Comparison of ENCODE assay signal across 11 cellular contexts in genomic region chr3:13507791-13508339, GRCh38. TPM values are rescaled to one million over a fixed set of nuclear protein-coding genes. Genes with fewer than 3 reads are reported as not detected.
DNase-seq lines count a peak whose midpoint lies in the region; ATAC-seq and TF ChIP-seq lines count a peak whose summit lies in the region.
"Had no signal": no experiment of that assay in that cellular context is flagged by ENCODE, and none has a peak within 500 bp of the region (broad histone marks: within the 10 kb centered on the region; RNA-seq: fewer than 3 reads in every experiment).

No MANE protein-coding gene starts in this region.

- no peak overlapping the region for H3K18ac ChIP-seq in H9 (ENCODE audit: insufficient read length, low read depth, low read length)

- no peak overlapping the region for H3K56ac ChIP-seq in H9 (ENCODE audit: insufficient read length, low read depth, low read length)

- no peak overlapping the region for H2BK12ac ChIP-seq in H9 (ENCODE audit: insufficient read length, low read depth, low read length)

- no peak overlapping the region for H3K4me2 ChIP-seq in H9 (ENCODE audit: insufficient read depth, insufficient read length, low read length)

- DNase-seq in H9 (no peak), astrocyte of the spinal cord (ENCODE audit: low read depth, low spot score) (peak; percentile 39), iPS-NIHi7 (ENCODE audit: extremely low spot score) (peak; percentile 46), brain microvascular endothelial cell (no peak), T-helper 17 cell (no peak), DMS79 treated with DMSO at 0.1 percent for 48 hours (lab: John Stamatoyannopoulos, UW) (no peak)
- DNase-seq in activated naive CD4-positive, alpha-beta T cell treated with anti-CD3 and anti-CD28 coated beads, Interleukin-2, amount 50 U/mL, for 16 hours: no peak

- no peak overlapping the region for H2BK120ac ChIP-seq in H9 (ENCODE audit: low read depth, low read length, poor library complexity, severe bottlenecking)

- H3K27me3 ChIP-seq in H9 (ENCODE audit: insufficient read depth, low read length) (no peaks in the 10 kb centered on the region), stomach smooth muscle (ENCODE audit: control insufficient read depth in 1 of 2, insufficient read depth in 2 of 2, low read length in 2 of 2) (no peaks in the 10 kb centered on the region), brain microvascular endothelial cell (replicated peaks) (no peaks in the 10 kb centered on the region)

- TF ChIP-seq CTCF in H9 (conservative IDR thresholded peaks at IDR 0.05) (no peak), astrocyte of the spinal cord (IDR thresholded peaks at IDR 0.05; ENCODE audit: low read depth, low read length) (no peak), brain microvascular endothelial cell (IDR thresholded peaks at IDR 0.05; ENCODE audit: low read depth, low read length, missing control alignments) (no peak)

- ATAC-seq in T-helper 17 cell: no peak

- no peak overlapping the region for H2BK15ac ChIP-seq in H9 (ENCODE audit: low read depth, low read length)

- no peak overlapping the region for H2AFZ ChIP-seq in H9 (ENCODE audit: low read length)

- no peak overlapping the region for H3K23ac ChIP-seq in H9 (ENCODE audit: insufficient read length, low read depth, low read length)

- no peak overlapping the region for H3T11ph ChIP-seq in H9 (ENCODE audit: low read length)

- no peak overlapping the region for H3K4ac ChIP-seq in H9 (ENCODE audit: low read depth, low read length)

- H3K36me3 ChIP-seq in stomach smooth muscle (ENCODE audit: control insufficient read depth in 2 of 2, insufficient read depth in 2 of 2, low read length in 2 of 2) (peaks cover 0 to 8% of the 10 kb centered on the region in 2 donors), brain microvascular endothelial cell (replicated peaks) (no peaks in the 10 kb centered on the region)

- no peak overlapping the region for H4K5ac ChIP-seq in H9 (ENCODE audit: insufficient read length, low read depth, low read length)

- no CpG with 5 or more reads among the region's 16 CpGs for WGBS in H9 (ENCODE audit: extremely low coverage, insufficient read length, low lambda C conversion rate)

- H3K27ac ChIP-seq in H9 (ENCODE audit: insufficient read length, low read depth, low read length): no peak overlapping the region
- H3K27ac ChIP-seq in stomach smooth muscle (ENCODE audit: low read length): peak overlapping the region; percentile 11
- H3K27ac ChIP-seq in brain microvascular endothelial cell: no peak overlapping the region

- peaks cover 8% of the 10 kb centered on the region for H4K20me1 ChIP-seq in H9 (ENCODE audit: control insufficient read depth, insufficient read depth, insufficient read length)

- H3K27me3 Mint-ChIP-seq in H9 (ENCODE audit: low read depth): no peaks in the 10 kb centered on the region
- no peaks in the 10 kb centered on the region for H3K27me3 Mint-ChIP-seq in T-helper 17 cell

- H3K14ac ChIP-seq in H9 (ENCODE audit: insufficient read depth, low read length): 0 out of 2 replicates have a peak overlapping the region, but pooled peaks have one; percentile 7

- H2BK5ac ChIP-seq in H9 (ENCODE audit: insufficient read length, low read length): no peak overlapping the region

- in situ Hi-C loops in astrocyte of the spinal cord (cut with HindIII; ENCODE audit: low sequenced_read_pairs) (no loop called here), brain microvascular endothelial cell (cut with HindIII; ENCODE audit: low pct_ligation_motif_present, low sequenced_read_pairs) (loop anchor here (25.0 kb wide), 1 partner anchor 129 kb away; no protein-coding TSS in a partner anchor)

- no peaks in the 10 kb centered on the region; a peak in 1 of 5 replicates for H3K9me3 Mint-ChIP-seq in H9
- H3K9me3 Mint-ChIP-seq: neural crest cell had no signal

- no peak overlapping the region for H4K8ac ChIP-seq in H9 (replicated peaks; ENCODE audit: insufficient read length, low read depth, low read length)

- no peak overlapping the region for H2BK20ac ChIP-seq in H9 (ENCODE audit: low read depth, low read length, poor library complexity, severe bottlenecking)

- H3K4me1 Mint-ChIP-seq in H9 (peaks cover 6 to 10% of the 10 kb centered on the region in 2 experiments), T-helper 17 cell (peaks cover 4% of the 10 kb centered on the region)

- H3K27ac Mint-ChIP-seq in H9 (no peak overlapping the region; a peak in 1 of 7 replicates), T-helper 17 cell (no peak overlapping the region)

- H3K9ac ChIP-seq in H9 (ENCODE audit: extremely low read depth, insufficient read length, low read length) (no peak overlapping the region), stomach smooth muscle (ENCODE audit: low read length in 2 of 2) (no peak overlapping the region)

- no peaks in the 10 kb centered on the region for H3K23me2 ChIP-seq in H9 (ENCODE audit: insufficient read length, low read depth, low read length, poor library complexity, severe bottlenecking)

- H3K79me1 ChIP-seq in H9 (ENCODE audit: insufficient read depth, low read depth, low read length, poor library complexity, severe bottlenecking): no peaks in the 10 kb centered on the region

- H4K91ac ChIP-seq in H9 (ENCODE audit: insufficient read length, low read depth, low read length): no peak overlapping the region

- H3K4me3 ChIP-seq in astrocyte of the spinal cord (ENCODE audit: low read depth, low read length) (no peak overlapping the region), stomach smooth muscle (ENCODE audit: low read length in 2 of 2) (no peak overlapping the region), brain microvascular endothelial cell (ENCODE audit: low read depth, low read length) (no peak overlapping the region)
- H3K4me3 ChIP-seq: coronary artery had no signal

- H3K4me1 ChIP-seq in H9 (ENCODE audit: insufficient read depth, low read length): no peaks in the 10 kb centered on the region; the same call in 1 of the 2 replicates
- H3K4me1 ChIP-seq in stomach smooth muscle (ENCODE audit: control insufficient read depth, insufficient read depth, low read length): peaks cover 12% of the 10 kb centered on the region

- H3K79me2 ChIP-seq in H9 (ENCODE audit: insufficient read depth, low read length): no peaks in the 10 kb centered on the region

- H3K9me3 ChIP-seq in H9 (ENCODE audit: control insufficient read depth, low read depth, low read length): no peaks in the 10 kb centered on the region
- no peaks in the 10 kb centered on the region for H3K9me3 ChIP-seq in stomach smooth muscle (ENCODE audit: control insufficient read depth in 2 of 2, low read length in 2 of 2)
- H3K9me3 ChIP-seq in T-helper 17 cell (ENCODE audit: control insufficient read depth, low read length, poor library complexity, severe bottlenecking): no peaks in the 10 kb centered on the region

- H3K36me3 Mint-ChIP-seq in H9 (ENCODE audit: insufficient read depth in 1 of 3, low read depth in 3 of 3) (peaks cover 0 to 1% (median 0%) of the 10 kb centered on the region in 3 experiments; a peak in 1 of 7 replicates), T-helper 17 cell (ENCODE audit: low read depth) (no peaks in the 10 kb centered on the region)

- H3K4me3 Mint-ChIP-seq in H9: no peak overlapping the region
- H3K4me3 Mint-ChIP-seq in T-helper 17 cell: no peak overlapping the region
- H3K4me3 Mint-ChIP-seq: neural crest cell had no signal

- no peak overlapping the region for H2AK5ac ChIP-seq in H9 (ENCODE audit: insufficient read length, low read length)

RNA-seq across cellular contexts. Expression of gene HDAC11, which starts 27.8 kb away (rescaled TPM):
- 6.6 and 7.0 TPM in 2 replicates for total RNA-seq in H9 (2021)
- 1 to 10 TPM; 2.3 to 6.1 TPM for total RNA-seq in T-helper 17 cell

RNA-seq across cellular contexts. Expression of gene FBLN2, which starts 41.1 kb away (rescaled TPM):
- total RNA-seq in H9 (2021): 9.8 and 11.8 TPM in 2 replicates
- 1 to 10 TPM in 1 of 2 donors, not detected in 1; 1.5 TPM for total RNA-seq in T-helper 17 cell
- total RNA-seq: T-helper 2 cell treated with Interferon-gamma antibody and Interleukin-4, amounts not matched to agents 100 ng/mL and 5 ng/mL, for 36 hours had no signal

Comparison
In these comparisons a context has a peak if more than half of its experiments do, and no peak if none do; other contexts are left out.
1. DNase-seq: peak in astrocyte of the spinal cord (single experiment) and iPS-NIHi7 (single experiment); none in H9 (single experiment), brain microvascular endothelial cell (single experiment), T-helper 17 cell (0 of 3), activated naive CD4-positive, alpha-beta T cell treated with anti-CD3 and anti-CD28 coated beads, Interleukin-2, amount 50 U/mL, for 16 hours (single experiment) and DMS79 treated with DMSO at 0.1 percent for 48 hours (single experiment).